Comparison of ENCODE assay signal across 1 cellular context in the genomic region with DNA sequence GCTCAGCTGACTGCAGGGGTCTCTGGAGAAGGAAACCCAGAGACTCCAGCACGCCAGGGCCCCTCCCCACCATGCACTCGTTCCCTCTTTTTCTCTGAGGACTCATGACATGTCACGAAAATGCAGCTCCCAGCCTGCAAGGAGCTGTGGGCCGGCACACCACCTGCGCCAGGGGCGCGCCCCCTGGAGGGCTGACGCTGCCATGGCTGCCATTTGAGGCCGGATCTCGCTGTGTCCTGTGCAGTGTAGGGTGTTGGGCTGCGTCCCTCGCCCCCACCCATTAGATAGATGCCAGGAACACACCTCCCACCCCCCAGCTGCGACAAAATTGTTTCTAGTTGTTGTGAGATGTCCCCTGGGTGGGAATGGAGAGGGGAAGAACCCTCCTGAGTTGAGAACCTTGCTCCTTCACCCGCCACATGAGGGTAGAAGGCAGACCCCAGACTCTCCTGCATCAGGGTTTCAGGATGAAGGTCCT.
TF ChIP-seq lines count a peak whose summit lies in the region.

No MANE protein-coding gene starts in this region.

TF ChIP-seq in IMR-90, 13 proteins besides CTCF, POLR2A, EP300 and RAD21:
- TF ChIP-seq, protein P1, sequence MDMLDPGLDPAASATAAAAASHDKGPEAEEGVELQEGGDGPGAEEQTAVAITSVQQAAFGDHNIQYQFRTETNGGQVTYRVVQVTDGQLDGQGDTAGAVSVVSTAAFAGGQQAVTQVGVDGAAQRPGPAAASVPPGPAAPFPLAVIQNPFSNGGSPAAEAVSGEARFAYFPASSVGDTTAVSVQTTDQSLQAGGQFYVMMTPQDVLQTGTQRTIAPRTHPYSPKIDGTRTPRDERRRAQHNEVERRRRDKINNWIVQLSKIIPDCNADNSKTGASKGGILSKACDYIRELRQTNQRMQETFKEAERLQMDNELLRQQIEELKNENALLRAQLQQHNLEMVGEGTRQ (IDR thresholded peaks at IDR 0.05; ENCODE audit: low read depth, low read length): no peak
- no peak for TF ChIP-seq CEBPB (IDR thresholded peaks at IDR 0.05; ENCODE audit: low read depth, low read length)
- TF ChIP-seq, protein P2, sequence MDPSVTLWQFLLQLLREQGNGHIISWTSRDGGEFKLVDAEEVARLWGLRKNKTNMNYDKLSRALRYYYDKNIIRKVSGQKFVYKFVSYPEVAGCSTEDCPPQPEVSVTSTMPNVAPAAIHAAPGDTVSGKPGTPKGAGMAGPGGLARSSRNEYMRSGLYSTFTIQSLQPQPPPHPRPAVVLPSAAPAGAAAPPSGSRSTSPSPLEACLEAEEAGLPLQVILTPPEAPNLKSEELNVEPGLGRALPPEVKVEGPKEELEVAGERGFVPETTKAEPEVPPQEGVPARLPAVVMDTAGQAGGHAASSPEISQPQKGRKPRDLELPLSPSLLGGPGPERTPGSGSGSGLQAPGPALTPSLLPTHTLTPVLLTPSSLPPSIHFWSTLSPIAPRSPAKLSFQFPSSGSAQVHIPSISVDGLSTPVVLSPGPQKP (IDR thresholded peaks at IDR 0.05; ENCODE audit: borderline replicate concordance, low read depth, low read length): no peak
- TF ChIP-seq RFX5 (IDR thresholded peaks at IDR 0.05; ENCODE audit: low read depth, low read length): no peak
- TF ChIP-seq CHD1 (IDR thresholded peaks at IDR 0.05; ENCODE audit: low read depth, low read length): no peak
- peak; percentile 52 for TF ChIP-seq SMC3 (IDR thresholded peaks at IDR 0.05; ENCODE audit: low read depth, low read length)
